8 cellular contexts compared by ENCODE assay signal in the genomic region with DNA sequence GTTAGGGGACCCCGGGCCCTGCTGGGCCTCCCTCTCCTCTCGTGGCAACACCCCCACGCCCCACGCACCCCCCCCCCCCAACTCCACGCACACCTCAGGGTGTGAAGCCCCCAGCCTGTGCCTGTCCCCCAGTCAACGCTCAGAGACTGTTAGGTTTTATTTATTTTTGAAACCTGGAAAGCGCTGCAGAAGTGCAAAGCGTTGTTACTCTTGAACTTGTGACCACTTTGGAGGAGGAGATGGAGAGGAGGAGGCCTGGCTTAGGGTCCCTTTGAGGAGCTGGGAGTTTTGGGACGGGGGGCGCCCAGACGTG. TPM values are rescaled to one million over a fixed set of nuclear protein-coding genes. Genes with fewer than 3 reads are reported as not detected.
DNase-seq lines count a peak whose midpoint lies in the region; ATAC-seq and TF ChIP-seq lines count a peak whose summit lies in the region.

No MANE protein-coding gene starts in this region.

- H3K27me3 ChIP-seq in hepatocyte (no peaks in the 10 kb centered on the region), spleen (replicated peaks in 1 of 7) (no peaks in the 10 kb centered on the region)

- TF ChIP-seq CTCF in hepatocyte (IDR thresholded peaks at IDR 0.05; ENCODE audit: poor library complexity) (no peak), spleen (IDR thresholded peaks at IDR 0.05 in 8 of 11, conservative IDR thresholded peaks at IDR 0.05 in 3 of 11) (no peak)

- H3K79me2 ChIP-seq in hepatocyte, result no peaks in the 10 kb centered on the region

- no peaks in the 10 kb centered on the region for H4K20me1 ChIP-seq in hepatocyte (ENCODE audit: insufficient read depth, poor library complexity, severe bottlenecking)

- H3K27me3 Mint-ChIP-seq in activated naive CD8-positive, alpha-beta T cell, result no peaks in the 10 kb centered on the region

- peaks cover 4% of the 10 kb centered on the region for H3K36me3 Mint-ChIP-seq in activated naive CD8-positive, alpha-beta T cell

- H3K4me1 ChIP-seq in hepatocyte (ENCODE audit: insufficient read depth), result peaks cover 34% of the 10 kb centered on the region
- peaks cover 41 to 97% (median 82%) of the 10 kb centered on the region in 6 donors for H3K4me1 ChIP-seq in spleen

- H3K36me3 ChIP-seq in hepatocyte (replicated peaks; ENCODE audit: insufficient read depth, low read depth), result no peaks in the 10 kb centered on the region
- H3K36me3 ChIP-seq in spleen, result peaks cover 0 to 35% (median 11%) of the 10 kb centered on the region in 6 donors

- H3K9me3 ChIP-seq in hepatocyte (ENCODE audit: low read depth) (no peaks in the 10 kb centered on the region), spleen (no peaks in the 10 kb centered on the region)

- peaks cover 73% of the 10 kb centered on the region for H3K4me1 Mint-ChIP-seq in activated naive CD8-positive, alpha-beta T cell (ENCODE audit: low read depth)

- DNase-seq in hepatocyte (ENCODE audit: low spot score), result no peak
- no peak for DNase-seq in spleen
- no peak for DNase-seq in A172 (ENCODE audit: low spot score)
- no peak for DNase-seq in activated CD4-positive, alpha-beta T cell treated with anti-CD3 and anti-CD28 coated beads, Interleukin-2, amount 50 U/mL, for 1 hour
- DNase-seq in pons (ENCODE audit: low spot score), result no peak

- no peaks in the 10 kb centered on the region for H3K9me2 ChIP-seq in hepatocyte (replicated peaks; ENCODE audit: insufficient read depth)

- H3K9me3 Mint-ChIP-seq in activated naive CD8-positive, alpha-beta T cell (ENCODE audit: low read depth), result no peaks in the 10 kb centered on the region

- peak overlapping the region; percentile 95 for H3K4me2 ChIP-seq in hepatocyte

- H3K27ac Mint-ChIP-seq in activated naive CD8-positive, alpha-beta T cell, result peak overlapping the region; percentile 94

- peak; percentile 1 for ATAC-seq in HG02642 (IDR thresholded peaks at IDR 0.05; ENCODE audit: poor library complexity, unreplicated experiment)
- ATAC-seq in GM21576 (IDR thresholded peaks at IDR 0.05; ENCODE audit: unreplicated experiment), result no peak

- intact Hi-C loops in spleen (cut with DNase I; ENCODE audit: low total_unique reads), result no loop called here

- peak overlapping the region; percentile 97 for H3K4me3 Mint-ChIP-seq in activated naive CD8-positive, alpha-beta T cell

- WGBS in hepatocyte (ENCODE audit: low lambda C conversion rate, missing lambda C conversion rate), result 21% methylated on average over 7 of the region's 11 CpGs
- WGBS in spleen, 5 donors, result 0 to 2% (median 1%) methylated on average over 8 to 11 of the region's 11 CpGs

- H2AFZ ChIP-seq in hepatocyte, result no peak overlapping the region

- H3K4me3 ChIP-seq in hepatocyte (peak overlapping the region; percentile 41), spleen (peak overlapping the region; percentile 42 to 87 (median 72))

- no peak for TF ChIP-seq POLR2A in spleen (IDR thresholded peaks at IDR 0.05)

- peak overlapping the region; percentile 77 for H3K27ac ChIP-seq in hepatocyte
- H3K27ac ChIP-seq in spleen, result peak overlapping the region; percentile 98 to 100 (median 99)

RNA-seq across cellular contexts. Expression of a gene that starts 0.9 kb away (rescaled TPM):
- total RNA-seq in hepatocyte, result 17.9 and 22.2 TPM in 2 replicates
- 19.5 and 22.4 TPM in 2 replicates for polyA plus RNA-seq in hepatocyte
- total RNA-seq in spleen, result 100 to 1,000 TPM in 5 of 7 donors, 10 to 100 TPM in 2; 36.6 to 152 (median 104) TPM
- 10 to 100 TPM; 36.1 to 94.7 (median 40.6) TPM for polyA plus RNA-seq in spleen
- 2.7 and 6.8 TPM in 2 replicates for total RNA-seq in A172 (2014; rRNA removed; shearing (Covaris generic))

RNA-seq across cellular contexts. Expression of a gene that starts 54.8 kb away (rescaled TPM):
- total RNA-seq in hepatocyte (20.3 and 25.1 TPM in 2 replicates), spleen (10 to 100 TPM; 24.7 to 36.9 (median 33.4) TPM)
- polyA plus RNA-seq in hepatocyte (18.2 and 23.8 TPM in 2 replicates), spleen (10 to 100 TPM; 19.8 to 25.6 (median 20.6) TPM)
- 1.1 and 3.0 TPM in 2 replicates for total RNA-seq in A172 (2014; rRNA removed; shearing (Covaris generic))
